Comparison of ENCODE assay signal across 1 cellular context in genomic region chr10:101694056-101694673, GRCh38.
TF ChIP-seq lines count a peak whose summit lies in the region.

No MANE protein-coding gene starts in this region.

TF ChIP-seq in HEK293, 187 proteins besides CTCF, POLR2A, EP300 and RAD21 (continued from another document and continues in another):
- no peak for TF ChIP-seq ZNF518A (tag by site-specific recombination; conservative IDR thresholded peaks at IDR 0.05; ENCODE audit: low read depth)
- no peak for TF ChIP-seq ZNF571 (tag by site-specific recombination; IDR thresholded peaks at IDR 0.05)
- TF ChIP-seq ZNF311 (tag by site-specific recombination; IDR thresholded peaks at IDR 0.05; ENCODE audit: borderline replicate concordance): no peak
- TF ChIP-seq ZSCAN16 (tag by site-specific recombination; IDR thresholded peaks at IDR 0.05): no peak
- no peak for TF ChIP-seq ZNF549 (tag by site-specific recombination; IDR thresholded peaks at IDR 0.05)
- TF ChIP-seq PATZ1 (tag by site-specific recombination; IDR thresholded peaks at IDR 0.05): peak; percentile 10; the same call in 1 of the 2 replicates
- peak; percentile 92 for TF ChIP-seq ZBTB7A (tag by site-specific recombination; IDR thresholded peaks at IDR 0.05; ENCODE audit: low read depth)
- no peak for TF ChIP-seq ZNF544 (tag by site-specific recombination; IDR thresholded peaks at IDR 0.05)
- TF ChIP-seq ZNF169 (tag by site-specific recombination; IDR thresholded peaks at IDR 0.05): no peak
- 0 out of 2 replicates have a peak, but pooled peaks have one; percentile 45 for TF ChIP-seq ZEB2 (tag by site-specific recombination; IDR thresholded peaks at IDR 0.05)
- peak; percentile 68 for TF ChIP-seq YY1 (tag by site-specific recombination; IDR thresholded peaks at IDR 0.05)
- TF ChIP-seq ZNF530 (tag by site-specific recombination; IDR thresholded peaks at IDR 0.05; ENCODE audit: low read depth): no peak
- TF ChIP-seq ZNF211 (tag by site-specific recombination; IDR thresholded peaks at IDR 0.05; ENCODE audit: low read depth): no peak
- TF ChIP-seq MZF1 (tag by site-specific recombination; IDR thresholded peaks at IDR 0.05; ENCODE audit: borderline replicate concordance): peak; percentile 30; the same call in 1 of the 2 replicates
- TF ChIP-seq ZBTB20 (tag by site-specific recombination; IDR thresholded peaks at IDR 0.05): peak; percentile 82
- TF ChIP-seq WT1 (tag by site-specific recombination; IDR thresholded peaks at IDR 0.05): no peak; the same call in 1 of the 2 replicates
- no peak for TF ChIP-seq ZNF654 (tag by site-specific recombination; IDR thresholded peaks at IDR 0.05; ENCODE audit: low read depth)
- no peak for TF ChIP-seq ZNF768 (tag by site-specific recombination; IDR thresholded peaks at IDR 0.05)
- no peak for TF ChIP-seq ZNF560 (tag by site-specific recombination; IDR thresholded peaks at IDR 0.05; ENCODE audit: borderline replicate concordance)
- no peak for TF ChIP-seq ZNF548 (tag by site-specific recombination; IDR thresholded peaks at IDR 0.05)
- no peak for TF ChIP-seq ZNF302 (tag by site-specific recombination; IDR thresholded peaks at IDR 0.05; ENCODE audit: low read depth)
- no peak for TF ChIP-seq GLI2 (tag by site-specific recombination; IDR thresholded peaks at IDR 0.05; ENCODE audit: borderline replicate concordance, low read depth)
- no peak for TF ChIP-seq ZNF394 (tag by site-specific recombination; IDR thresholded peaks at IDR 0.05; ENCODE audit: borderline replicate concordance)
- no peak for TF ChIP-seq ELK4 (IDR thresholded peaks at IDR 0.05; ENCODE audit: borderline replicate concordance, low read depth, low read length)
- TF ChIP-seq ZNF335 (tag by site-specific recombination; conservative IDR thresholded peaks at IDR 0.05): peak; percentile 58
- TF ChIP-seq ZNF423 (tag by site-specific recombination; IDR thresholded peaks at IDR 0.05): 0 out of 2 replicates have a peak, but pooled peaks have one; percentile 11
- TF ChIP-seq REST (tag by site-specific recombination; IDR thresholded peaks at IDR 0.05): peak; percentile 20; the same call in 1 of the 2 replicates
- no peak for TF ChIP-seq ZNF324 (tag by site-specific recombination; IDR thresholded peaks at IDR 0.05)
- no peak for TF ChIP-seq ZNF274 (IDR thresholded peaks at IDR 0.05; ENCODE audit: low read length)
- TF ChIP-seq ZNF274 (tag by site-specific recombination; IDR thresholded peaks at IDR 0.05; ENCODE audit: borderline replicate concordance): no peak
- TF ChIP-seq ZNF600 (tag by site-specific recombination; IDR thresholded peaks at IDR 0.05): peak; percentile 49; the same call in 1 of the 2 replicates
- no peak for TF ChIP-seq ZNF175 (tag by site-specific recombination; IDR thresholded peaks at IDR 0.05)
- no peak for TF ChIP-seq ZNF677 (tag by site-specific recombination; IDR thresholded peaks at IDR 0.05)
- no peak for TF ChIP-seq ZNF350 (tag by site-specific recombination; IDR thresholded peaks at IDR 0.05)
- TF ChIP-seq ZNF10 (tag by site-specific recombination; IDR thresholded peaks at IDR 0.05): peak; percentile 82; the same call in 1 of the 2 replicates
- no peak for TF ChIP-seq ZSCAN23 (tag by site-specific recombination; IDR thresholded peaks at IDR 0.05)
- TF ChIP-seq ZBTB11 (tag by site-specific recombination; conservative IDR thresholded peaks at IDR 0.05; ENCODE audit: low read depth): no peak
- TF ChIP-seq ZNF660 (tag by site-specific recombination; IDR thresholded peaks at IDR 0.05): peak; percentile 99
- no peak for TF ChIP-seq FEZF1 (tag by site-specific recombination; IDR thresholded peaks at IDR 0.05)
- 0 out of 2 replicates have a peak, but pooled peaks have one; percentile 4 for TF ChIP-seq ZNF501 (tag by site-specific recombination; IDR thresholded peaks at IDR 0.05)
- 0 out of 2 replicates have a peak, but pooled peaks have one; percentile 11 for TF ChIP-seq ZNF785 (tag by site-specific recombination; IDR thresholded peaks at IDR 0.05)
- no peak for TF ChIP-seq ZNF26 (tag by site-specific recombination; IDR thresholded peaks at IDR 0.05)
- TF ChIP-seq ZNF266 (tag by site-specific recombination; IDR thresholded peaks at IDR 0.05; ENCODE audit: low read depth): no peak
- no peak for TF ChIP-seq ZNF791 (tag by site-specific recombination; IDR thresholded peaks at IDR 0.05)
- TF ChIP-seq ZNF221 (tag by site-specific recombination; IDR thresholded peaks at IDR 0.05; ENCODE audit: borderline replicate concordance): no peak
- no peak for TF ChIP-seq ZNF514 (tag by site-specific recombination; IDR thresholded peaks at IDR 0.05)
- no peak for TF ChIP-seq ZNF114 (tag by site-specific recombination; IDR thresholded peaks at IDR 0.05)
- no peak for TF ChIP-seq ZNF174 (tag by site-specific recombination; IDR thresholded peaks at IDR 0.05)
- no peak for TF ChIP-seq ZNF623 (tag by site-specific recombination; IDR thresholded peaks at IDR 0.05)
- no peak for TF ChIP-seq ATF2 (tag by site-specific recombination; IDR thresholded peaks at IDR 0.05; ENCODE audit: low read depth)
- no peak for TF ChIP-seq BCL11B (tag by site-specific recombination; IDR thresholded peaks at IDR 0.05; ENCODE audit: low read depth)
